12 cellular contexts compared by ENCODE assay signal in the genomic region with DNA sequence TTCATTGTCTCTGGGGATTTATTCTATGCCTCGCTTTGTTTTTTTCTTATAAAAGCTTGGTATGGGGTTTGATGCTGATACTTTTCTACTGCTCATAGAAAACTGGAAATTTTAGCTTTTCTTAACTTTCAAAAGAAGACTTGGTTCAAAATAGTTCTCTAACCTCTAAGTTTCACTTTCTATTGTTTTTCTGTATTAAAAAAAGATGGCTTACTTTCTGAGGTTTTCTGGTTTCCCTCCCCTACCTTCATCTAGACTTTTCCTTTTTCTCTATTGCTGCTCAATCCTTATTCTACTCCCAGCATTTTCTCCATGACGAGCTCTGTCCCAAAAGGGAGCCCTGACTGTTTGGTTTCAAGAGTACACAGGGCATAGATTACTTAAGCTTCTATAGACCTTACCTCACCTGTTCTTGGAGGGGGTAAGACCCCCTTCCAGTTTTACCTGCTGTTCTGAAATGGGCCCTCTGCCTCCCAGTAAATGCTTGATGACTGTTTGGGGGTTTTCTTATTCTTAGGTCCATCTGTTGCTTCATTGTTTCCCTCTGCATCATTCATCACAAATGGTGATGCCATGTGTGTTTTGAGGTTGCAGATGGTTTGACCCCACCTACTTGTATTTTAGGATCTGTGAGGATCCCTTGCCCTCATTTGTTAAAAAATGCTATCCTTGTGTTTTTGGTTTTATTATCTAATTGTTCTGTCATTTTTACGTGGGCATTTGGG. TPM values are rescaled to one million over a fixed set of nuclear protein-coding genes. Genes with fewer than 3 reads are reported as not detected.
DNase-seq lines count a peak whose midpoint lies in the region; ATAC-seq and TF ChIP-seq lines count a peak whose summit lies in the region.
"Had no signal": no experiment of that assay in that cellular context is flagged by ENCODE, and none has a peak within 500 bp of the region (broad histone marks: within the 10 kb centered on the region; RNA-seq: fewer than 3 reads in every experiment).

No MANE protein-coding gene starts in this region.

- no peak overlapping the region for H3K4me3 ChIP-seq in CD8-positive, alpha-beta T cell (ENCODE audit: low read depth, low read length)
- no peak overlapping the region for H3K4me3 ChIP-seq in mucosa of descending colon

- H3K4me1 Mint-ChIP-seq in CD8-positive, alpha-beta T cell (ENCODE audit: low read depth) = peaks cover 18% of the 10 kb centered on the region
- peaks cover 11% of the 10 kb centered on the region for H3K4me1 Mint-ChIP-seq in central memory CD8-positive, alpha-beta T cell

- H3K27ac Mint-ChIP-seq in CD8-positive, alpha-beta T cell = peak overlapping the region; percentile 83
- peak overlapping the region; percentile 85 for H3K27ac Mint-ChIP-seq in central memory CD8-positive, alpha-beta T cell (ENCODE audit: low read depth)

- no peak for DNase-seq in CD8-positive, alpha-beta T cell
- DNase-seq in central memory CD8-positive, alpha-beta T cell (ENCODE audit: low spot score in 2 of 2) = no peak
- no peak for DNase-seq in stimulated activated CD4-positive, alpha-beta T cell treated with anti-CD3 and anti-CD28 coated beads, Interleukin-4, amount 100 ng/mL, for 1 hour
- DNase-seq in mucosa of descending colon (no peak), DMS114 treated with DMSO at 0.1 percent for 48 hours (lab: John Stamatoyannopoulos, UW; ENCODE audit: unreplicated experiment) (no peak)
- DNase-seq: activated gamma-delta T cell treated with Interleukin-2 at 50 U/mL for 16 hours, NCI-H526, Right ventricle myocardium superior had no signal

- H3K27me3 Mint-ChIP-seq in CD8-positive, alpha-beta T cell (ENCODE audit: low read depth) = no peaks in the 10 kb centered on the region
- H3K27me3 Mint-ChIP-seq in central memory CD8-positive, alpha-beta T cell = no peaks in the 10 kb centered on the region

- no peaks in the 10 kb centered on the region for H3K27me3 ChIP-seq in CD8-positive, alpha-beta T cell (ENCODE audit: insufficient read depth, low read length)

- H3K4me3 Mint-ChIP-seq in CD8-positive, alpha-beta T cell = peak overlapping the region; percentile 67
- peak overlapping the region; percentile 36 for H3K4me3 Mint-ChIP-seq in central memory CD8-positive, alpha-beta T cell

- CTCF ChIA-PET in CD8-positive, alpha-beta T cell (lab: Charles Lee) = interaction anchor here (0.6 to 1.6 kb wide), 7 partner anchors 16 to 227 kb away, joined by 3 to 4 read pairs (median 3); partner anchors contain the start of gene MRPL17

- H3K4me1 ChIP-seq in CD8-positive, alpha-beta T cell (ENCODE audit: insufficient read depth, low read length) = peaks cover 9% of the 10 kb centered on the region
- H3K4me1 ChIP-seq in mucosa of descending colon (ENCODE audit: low read depth) = no peaks in the 10 kb centered on the region

- no peak overlapping the region for H3K27ac ChIP-seq in CD8-positive, alpha-beta T cell (ENCODE audit: low read depth, low read length)
- H3K27ac ChIP-seq: VCaP had no signal

- no peak for ATAC-seq in CD8-positive, alpha-beta T cell
- ATAC-seq in GM19395 (IDR thresholded peaks at IDR 0.05; ENCODE audit: unreplicated experiment) (peak; percentile 83), HG03442 (IDR thresholded peaks at IDR 0.05; ENCODE audit: unreplicated experiment) (peak; percentile 43), mucosa of descending colon (no peak), HG02759 (IDR thresholded peaks at IDR 0.05; ENCODE audit: unreplicated experiment) (no peak)
- no peak for ATAC-seq in central memory CD8-positive, alpha-beta T cell (replicated peaks; ENCODE audit: extremely low read depth, poor library complexity, severe bottlenecking)

- no peaks in the 10 kb centered on the region for H3K9me3 Mint-ChIP-seq in CD8-positive, alpha-beta T cell
- H3K9me3 Mint-ChIP-seq in central memory CD8-positive, alpha-beta T cell = no peaks in the 10 kb centered on the region

- no peak for TF ChIP-seq CTCF in CD8-positive, alpha-beta T cell (IDR thresholded peaks at IDR 0.05)
- TF ChIP-seq CTCF in mucosa of descending colon (IDR thresholded peaks at IDR 0.05) = no peak

- intact Hi-C loops in CD8-positive, alpha-beta T cell (cut with DNase I, micrococcal nuclease) = no loop called here
- intact Hi-C loops in mucosa of descending colon (cut with DNase I, micrococcal nuclease) = no loop called here

- no peaks in the 10 kb centered on the region for H3K9me3 ChIP-seq in CD8-positive, alpha-beta T cell (ENCODE audit: low read length)
- no peaks in the 10 kb centered on the region for H3K9me3 ChIP-seq in mucosa of descending colon

- POLR2A ChIA-PET in CD8-positive, alpha-beta T cell (lab: Charles Lee) = interaction anchor here (0.6 to 0.9 kb wide), 2 partner anchors 47 to 157 kb away, joined by 4 read pairs; partner anchors contain the start of gene MRPL17

- H3K36me3 Mint-ChIP-seq in CD8-positive, alpha-beta T cell = peaks cover 42% of the 10 kb centered on the region
- H3K36me3 Mint-ChIP-seq in central memory CD8-positive, alpha-beta T cell (ENCODE audit: insufficient read depth) = peaks cover 5% of the 10 kb centered on the region

- H3K36me3 ChIP-seq in CD8-positive, alpha-beta T cell (ENCODE audit: insufficient read depth, low read length) = no peaks in the 10 kb centered on the region
- no peaks in the 10 kb centered on the region for H3K36me3 ChIP-seq in mucosa of descending colon (ENCODE audit: low read depth)

RNA-seq across cellular contexts. Expression of gene DNHD1, which starts 29.5 kb away (rescaled TPM):
- 10 to 100 TPM; 34.6 to 41.1 TPM for total RNA-seq in CD8-positive, alpha-beta T cell
- total RNA-seq in mucosa of descending colon = 10 to 100 TPM; 12.9 to 17.7 (median 15.5) TPM

RNA-seq across cellular contexts. Expression of gene TIMM10B, which starts 45.3 kb away (rescaled TPM):
- total RNA-seq in CD8-positive, alpha-beta T cell = 10 to 100 TPM; 68.6 to 73.0 TPM
- total RNA-seq in mucosa of descending colon = 10 to 100 TPM; 36.9 to 42.4 (median 41.0) TPM

RNA-seq across cellular contexts. Expression of gene ARFIP2, which starts 45.4 kb away (rescaled TPM):
- 10 to 100 TPM; 76.5 to 89.7 TPM for total RNA-seq in CD8-positive, alpha-beta T cell
- total RNA-seq in mucosa of descending colon = 10 to 100 TPM; 52.7 to 85.0 (median 76.6) TPM

RNA-seq across cellular contexts. Expression of gene TRIM3, which starts 52.8 kb away (rescaled TPM):
- 10 to 100 TPM; 14.5 to 18.3 TPM for total RNA-seq in CD8-positive, alpha-beta T cell
- 10 to 100 TPM; 28.0 to 57.8 (median 48.4) TPM for total RNA-seq in mucosa of descending colon

Comparison
In these comparisons a context has a peak if more than half of its experiments do, and no peak if none do; other contexts are left out.
1. ATAC-seq: peak in GM19395 (single experiment) and HG03442 (single experiment); none in CD8-positive, alpha-beta T cell (single experiment), central memory CD8-positive, alpha-beta T cell (single experiment), mucosa of descending colon (single experiment) and HG02759 (single experiment).